Comparison of ENCODE assay signal across 8 cellular contexts in the genomic region with DNA sequence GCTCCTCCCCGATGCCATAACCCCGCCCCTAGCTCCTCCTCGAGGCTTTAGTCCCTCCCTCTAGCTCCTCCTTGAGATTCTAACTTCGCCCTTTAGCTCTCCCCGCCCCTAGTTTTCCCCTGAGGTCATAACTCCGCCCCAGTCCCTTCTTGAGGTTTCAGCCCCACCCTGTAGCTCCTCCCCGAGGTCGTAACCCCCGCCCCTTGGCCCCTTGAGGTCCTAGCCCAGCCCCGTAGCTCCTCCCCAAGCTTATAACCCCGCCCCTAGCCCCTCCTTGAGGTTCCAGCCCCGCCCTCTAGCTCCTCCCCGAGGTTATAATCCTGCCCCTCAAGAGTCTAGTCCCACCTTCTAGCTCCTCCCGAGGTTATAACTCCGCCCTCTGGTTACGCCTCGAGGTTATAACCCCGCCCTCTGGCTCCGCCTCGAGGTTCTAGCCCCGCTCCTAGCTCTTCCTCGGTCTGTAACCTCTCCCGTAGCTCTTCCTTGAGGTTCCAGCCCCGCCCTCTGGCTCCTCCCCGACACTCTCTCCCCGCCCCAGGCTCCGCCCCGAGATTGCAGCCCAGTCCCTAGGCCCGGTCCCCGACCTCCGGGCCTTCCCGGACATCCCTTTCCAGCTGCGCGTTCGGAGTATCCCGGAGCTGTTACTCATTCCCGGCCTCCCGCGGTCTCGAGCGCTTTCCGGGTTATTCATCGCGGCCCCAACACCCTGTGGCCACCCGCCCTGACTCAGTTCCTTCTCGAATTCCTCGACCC.
DNase-seq lines count a peak whose midpoint lies in the region; FAIRE-seq and TF ChIP-seq lines count a peak whose summit lies in the region.

No MANE protein-coding gene starts in this region.

- no peaks in the 10 kb centered on the region for H3K9me3 ChIP-seq in neuron (ENCODE audit: low read length)

- H3K4me3 ChIP-seq in neuron (ENCODE audit: low read length): peak overlapping the region; percentile 39

- no peaks in the 10 kb centered on the region for H3K36me3 ChIP-seq in neuron (ENCODE audit: insufficient read depth, low read length)

- FAIRE-seq in H54 (lab: Jason Lieb, UNC): peak; percentile 55

- peaks cover 17% of the 10 kb centered on the region for H3K27me3 ChIP-seq in neuron (ENCODE audit: insufficient read depth, low read length)

- H2AFZ ChIP-seq in neuron (ENCODE audit: low read depth, low read length): peak overlapping the region; percentile 85

- peaks cover 5% of the 10 kb centered on the region for H3K4me1 ChIP-seq in neuron (ENCODE audit: insufficient read depth, low read length)

- peak; percentile 54 for TF ChIP-seq POLR2A in H54 (IDR thresholded peaks at IDR 0.05; ENCODE audit: low read depth, low read length)

- DNase-seq in EL (peak; percentile 100), H54 (ENCODE audit: insufficient read length, low spot score) (peak; percentile 96), LoVo (ENCODE audit: low spot score) (peak; percentile 98), SIG-M5 treated with dmso at 0.1 percent for 504 hours (lab: John Stamatoyannopoulos, UW; ENCODE audit: unreplicated experiment) (peak; percentile 99), foreskin melanocyte (peak; percentile 98), stromal cell of bone marrow (ENCODE audit: low read depth) (peak; percentile 99)
- DNase-seq in activated naive CD4-positive, alpha-beta T cell treated with Interleukin-2 at 50 U/mL for 16 hours: peak; percentile 94

Comparison
In these comparisons a context has a peak if more than half of its experiments do, and no peak if none do; other contexts are left out.
1. Peak in every context shown above with its lines: DNase-seq and H3K4me3 ChIP-seq.